20 cellular contexts compared by ENCODE assay signal in the genomic region with DNA sequence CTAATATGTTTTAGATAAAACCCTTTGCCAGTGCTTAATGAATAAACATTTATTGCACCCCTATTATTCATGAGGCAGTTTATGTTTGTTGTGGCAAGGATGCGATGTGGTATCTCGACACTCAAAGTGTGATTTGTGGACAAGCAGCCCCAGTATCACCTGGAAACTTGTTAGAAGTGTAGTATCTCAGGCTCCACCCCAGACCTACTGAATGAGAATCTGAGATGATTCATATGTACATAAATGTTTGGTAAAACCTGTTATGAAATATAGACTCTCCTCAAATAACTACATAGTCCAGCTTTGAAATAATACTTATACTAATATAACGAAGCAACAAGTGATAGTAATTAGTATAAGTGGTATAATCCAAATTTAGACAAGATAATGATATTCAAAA.
DNase-seq lines count a peak whose midpoint lies in the region; ATAC-seq, FAIRE-seq and TF ChIP-seq lines count a peak whose summit lies in the region.
"Had no signal": no experiment of that assay in that cellular context is flagged by ENCODE, and none has a peak within 500 bp of the region (broad histone marks: within the 10 kb centered on the region; RNA-seq: fewer than 3 reads in every experiment).

No MANE protein-coding gene starts in this region.

- FAIRE-seq in A549 (lab: Jason Lieb, UNC): no peak
- FAIRE-seq: GM12891, GM18507, H1 had no signal

- WGBS in A549 (ENCODE audit: missing lambda C conversion rate): 67% methylated on average over 3 of the region's 3 CpGs

- POLR2A ChIA-PET in A549 (lab: Yijun Ruan, JAX) (no interaction called here), RWPE1 (lab: Yijun Ruan, JAX; ENCODE audit: low non-redundant PET) (no interaction called here)

- TF ChIP-seq CTCF in A549 (IDR thresholded peaks at IDR 0.05) (no peak), RWPE1 (conservative IDR thresholded peaks at IDR 0.05; ENCODE audit: low read depth) (no peak), epithelial cell of esophagus (IDR thresholded peaks at IDR 0.05; ENCODE audit: insufficient read depth, low read depth, low read length, missing control alignments) (no peak)

- peaks cover 32% of the 10 kb centered on the region for H3K4me1 ChIP-seq in A549

- H3K4me3 ChIP-seq in A549: no peak overlapping the region
- no peak overlapping the region for H3K4me3 ChIP-seq in epithelial cell of esophagus (ENCODE audit: low read length)
- H3K4me3 ChIP-seq: GM23248 had no signal

- 0 out of 3 replicates have a peak overlapping the region, but pooled peaks have one; percentile 17 for H3K4me2 ChIP-seq in A549

- TF ChIP-seq RAD21 in A549 (conservative IDR thresholded peaks at IDR 0.05 in 1 of 2, IDR thresholded peaks at IDR 0.05 in 1 of 2): no peak

- CTCF ChIA-PET in A549 (lab: Yijun Ruan, JAX) (no interaction called here), RWPE1 (lab: Yijun Ruan, JAX) (no interaction called here)

- H3K27ac ChIP-seq in A549: no peak overlapping the region
- no peak overlapping the region for H3K27ac ChIP-seq in RWPE1
- H3K27ac ChIP-seq: GM23248 had no signal

- no peak for TF ChIP-seq POLR2A in A549 (IDR thresholded peaks at IDR 0.05; ENCODE audit: low read length)

- no peaks in the 10 kb centered on the region for H3K9me3 ChIP-seq in A549

- TF ChIP-seq EP300 in A549 (IDR thresholded peaks at IDR 0.05): no peak

- no peak for DNase-seq in A549 (ENCODE audit: low read depth in 1 of 2, low spot score in 1 of 2)
- DNase-seq in RWPE1 (ENCODE audit: low spot score): peak; percentile 10
- peak; percentile 77 for DNase-seq in epithelial cell of esophagus (ENCODE audit: low read depth)
- no peak for DNase-seq in activated CD4-positive, alpha-beta T cell treated with anti-CD3 and anti-CD28 coated beads for 4 hours
- no peak for DNase-seq in stimulated activated CD4-positive, alpha-beta T cell treated with anti-CD3 and anti-CD28 coated beads, Interleukin-4, amount 100 ng/mL, for 24 hours
- DNase-seq: 8988T; C1 segment of cervical spinal cord; Calu3; CD4-positive, alpha-beta memory T cell; COR-L47; DMS53; DMS79 treated with DMSO at 0.1 percent for 48 hours; GF-D8; GM23248; H7; HCEC 1CT had no signal

- ATAC-seq in A549: no peak
- no peak for ATAC-seq in GM18861 (IDR thresholded peaks at IDR 0.05; ENCODE audit: unreplicated experiment)

TF ChIP-seq in A549, 52 proteins besides CTCF, POLR2A, EP300 and RAD21:
- TF ChIP-seq TFCP2L1 (CRISPR knock-in tag; IDR thresholded peaks at IDR 0.05): no peak
TF ChIP-seq in A549: peak in this region for 0.

Comparison
In these comparisons a context has a peak if more than half of its experiments do, and no peak if none do; other contexts are left out.
1. DNase-seq: peak in RWPE1 (single experiment) and epithelial cell of esophagus (single experiment); none in A549 (0 of 2), activated CD4-positive, alpha-beta T cell treated with anti-CD3 and anti-CD28 coated beads for 4 hours (0 of 2) and stimulated activated CD4-positive, alpha-beta T cell treated with anti-CD3 and anti-CD28 coated beads, Interleukin-4, amount 100 ng/mL, for 24 hours (single experiment).